Comparison of ENCODE assay signal across 11 cellular contexts in genomic region chr7:141012696-141013344, GRCh38. TPM values are rescaled to one million over a fixed set of nuclear protein-coding genes. Genes with fewer than 3 reads are reported as not detected.
A peak's percentile ranks its signal among the peaks of the same experiment; 100 is the strongest.
DNase-seq lines count a peak whose midpoint lies in the region; ATAC-seq and TF ChIP-seq lines count a peak whose summit lies in the region.
"Had no signal": no experiment of that assay in that cellular context is flagged by ENCODE, and none has a peak within 500 bp of the region (broad histone marks: within the 10 kb centered on the region; RNA-seq: fewer than 3 reads in every experiment).

No MANE protein-coding gene starts in this region.

- H3K9me3 ChIP-seq in MM.1S (replicated peaks; ENCODE audit: insufficient read depth, low read length) (no peaks in the 10 kb centered on the region), mammary epithelial cell (replicated peaks; ENCODE audit: insufficient read depth, low read length) (peaks cover 4% of the 10 kb centered on the region), osteoblast (ENCODE audit: low read depth, low read length) (no peaks in the 10 kb centered on the region), adrenal gland (replicated peaks in 1 of 3) (no peaks in the 10 kb centered on the region)
- H3K9me3 ChIP-seq: suprapubic skin had no signal

- peak overlapping the region; percentile 80 for H3K4me2 ChIP-seq in MM.1S (ENCODE audit: low read depth, low read length)
- H3K4me2 ChIP-seq in mammary epithelial cell (ENCODE audit: insufficient read depth, low read depth, low read length): peak overlapping the region; percentile 94
- peak overlapping the region; percentile 96 for H3K4me2 ChIP-seq in osteoblast (ENCODE audit: insufficient read depth, low read length)

- H3K9ac ChIP-seq in MM.1S (ENCODE audit: low read length) (peak overlapping the region; percentile 88; the same call in 1 of the 2 replicates), mammary epithelial cell (ENCODE audit: insufficient read depth, low read length) (no peak overlapping the region)

- H3K4me1 ChIP-seq in MM.1S (ENCODE audit: low read length): peaks cover 13% of the 10 kb centered on the region
- H3K4me1 ChIP-seq in mammary epithelial cell (ENCODE audit: insufficient read depth, low read length): peaks cover 10% of the 10 kb centered on the region
- peaks cover 21% of the 10 kb centered on the region for H3K4me1 ChIP-seq in osteoblast (ENCODE audit: insufficient read depth, low read length)
- peaks cover 8 to 12% of the 10 kb centered on the region in 2 donors for H3K4me1 ChIP-seq in adrenal gland (replicated peaks in 1 of 2)

- H3K4me3 ChIP-seq in MM.1S (ENCODE audit: low read length) (peak overlapping the region; percentile 88; the same call in 1 of the 2 replicates), mammary epithelial cell (replicated peaks in 1 of 3; ENCODE audit: insufficient read depth in 1 of 3, low read depth in 2 of 3, low read length in 3 of 3) (no peak overlapping the region), osteoblast (ENCODE audit: insufficient read depth, low read length) (no peak overlapping the region), adrenal gland (no peak overlapping the region)
- H3K4me3 ChIP-seq: suprapubic skin had no signal

- in situ Hi-C loops in mammary epithelial cell (cut with MboI; ENCODE audit: low sequenced_read_pairs in 2 of 2): loop anchor here (5.0 to 25.0 kb wide), 3 partner anchors 201 to 476 kb away; partner anchors contain the start of gene ADCK2 (in 1 of the 2)

- no peaks in the 10 kb centered on the region for H3K9me2 ChIP-seq in MM.1S (replicated peaks; ENCODE audit: insufficient read depth, low read length)

- TF ChIP-seq CTCF in MM.1S (IDR thresholded peaks at IDR 0.05; ENCODE audit: low read length) (no peak), mammary epithelial cell (conservative IDR thresholded peaks at IDR 0.05 in 1 of 2, IDR thresholded peaks at IDR 0.05 in 1 of 2; ENCODE audit: extremely low read depth in 1 of 2, insufficient read depth in 1 of 2, low read depth in 1 of 2, low read length in 2 of 2) (no peak), osteoblast (IDR thresholded peaks at IDR 0.05; ENCODE audit: extremely low read depth, low read depth, low read length) (no peak), adrenal gland (IDR thresholded peaks at IDR 0.05) (no peak)

- H3K27ac ChIP-seq in MM.1S (ENCODE audit: low read length): peak overlapping the region; percentile 72; the same call in 1 of the 2 replicates
- peak overlapping the region; percentile 4 for H3K27ac ChIP-seq in mammary epithelial cell (ENCODE audit: insufficient read depth, low read depth, low read length)
- peak overlapping the region; percentile 91 for H3K27ac ChIP-seq in osteoblast (ENCODE audit: low read depth, low read length)
- no peak overlapping the region for H3K27ac ChIP-seq in adrenal gland
- H3K27ac ChIP-seq: suprapubic skin had no signal

- WGBS in mammary epithelial cell (ENCODE audit: low coverage, missing lambda C conversion rate): 63% methylated on average over 2 of the region's 2 CpGs
- 75 to 82% (median 78%) methylated on average over 2 of the region's 2 CpGs for WGBS in adrenal gland, 4 donors

- dilution Hi-C loops in mammary epithelial cell (cut with HindIII; ENCODE audit: low sequenced_read_pairs): no loop called here

- ATAC-seq in HG02642 (IDR thresholded peaks at IDR 0.05; ENCODE audit: poor library complexity, unreplicated experiment) (no peak), GM21423 (IDR thresholded peaks at IDR 0.05; ENCODE audit: unreplicated experiment) (no peak)

- TF ChIP-seq POLR2A in adrenal gland (IDR thresholded peaks at IDR 0.05): no peak

- H3F3A ChIP-seq in MM.1S (ENCODE audit: insufficient read depth, low read length): peaks cover 22% of the 10 kb centered on the region

- H3K27me3 ChIP-seq in MM.1S (replicated peaks; ENCODE audit: insufficient read depth, low read length) (no peaks in the 10 kb centered on the region), mammary epithelial cell (ENCODE audit: insufficient read depth, low read length) (no peaks in the 10 kb centered on the region), osteoblast (ENCODE audit: insufficient read depth, low read length) (no peaks in the 10 kb centered on the region), adrenal gland (no peaks in the 10 kb centered on the region)
- H3K27me3 ChIP-seq: suprapubic skin had no signal

- H3K36me3 ChIP-seq in MM.1S (replicated peaks; ENCODE audit: insufficient read depth, low read length) (peaks cover 9% of the 10 kb centered on the region; the same call in 1 of the 2 replicates), mammary epithelial cell (ENCODE audit: insufficient read depth, low read length) (peaks cover 7% of the 10 kb centered on the region), osteoblast (ENCODE audit: insufficient read depth, low read length) (peaks cover 6% of the 10 kb centered on the region), adrenal gland (replicated peaks in 1 of 2) (peaks cover 0 to 15% of the 10 kb centered on the region in 2 donors)

- no peak overlapping the region for H2AFZ ChIP-seq in MM.1S (ENCODE audit: low read length)
- no peak overlapping the region for H2AFZ ChIP-seq in mammary epithelial cell (ENCODE audit: low read depth, low read length)
- no peak overlapping the region for H2AFZ ChIP-seq in osteoblast (ENCODE audit: low read length)

- peaks cover 31% of the 10 kb centered on the region for H3K79me2 ChIP-seq in MM.1S (ENCODE audit: low read length)
- peaks cover 35% of the 10 kb centered on the region for H3K79me2 ChIP-seq in mammary epithelial cell (ENCODE audit: insufficient read depth, low read length)
- peaks cover 21% of the 10 kb centered on the region for H3K79me2 ChIP-seq in osteoblast (ENCODE audit: insufficient read depth, low read length)

- BruUV-seq in mammary epithelial cell (replicated peaks; lab: Mats Ljungman, UMichigan): no TSS peak

- DNase-seq in EL (peak; percentile 29), MM.1S (no peak), mammary epithelial cell (peak; percentile 27), osteoblast (ENCODE audit: insufficient read length, low spot score, missing footprints) (no peak), anterior cingulate cortex (lab: John Stamatoyannopoulos, UW) (no peak), adrenal gland (no peak)
- DNase-seq: GOT3, kidney had no signal

- intact Hi-C loops in mammary epithelial cell (cut with micrococcal nuclease): loop anchor here (1.0 to 10.0 kb wide), 6 partner anchors 91 to 722 kb away; partner anchors contain the start of genes BRAF and SSBP1
- intact Hi-C loops in adrenal gland (cut with DNase I): loop anchor here (5.0 kb wide), 1 partner anchor 201 kb away; no protein-coding TSS in a partner anchor

- H4K20me1 ChIP-seq in MM.1S (ENCODE audit: insufficient read depth, low read length): no peaks in the 10 kb centered on the region
- no peaks in the 10 kb centered on the region for H4K20me1 ChIP-seq in mammary epithelial cell (ENCODE audit: insufficient read depth, low read length)
- peaks cover 8% of the 10 kb centered on the region for H4K20me1 ChIP-seq in osteoblast (ENCODE audit: insufficient read depth, low read length)

- CTCF ChIA-PET in mammary epithelial cell (lab: Charles Lee; ENCODE audit: low non-redundant PET): interaction anchor here (0.5 to 1.1 kb wide), 3 partner anchors 203 to 523 kb away, joined by 3 to 5 read pairs (median 5); no protein-coding TSS in a partner anchor

RNA-seq across cellular contexts. Expression of gene MRPS33, which starts 1.9 kb away (rescaled TPM):
- total RNA-seq in mammary epithelial cell (10 to 100 TPM; 17.8 to 67.7 TPM), osteoblast (23.2 and 29.5 TPM in 2 replicates), adrenal gland (10 to 100 TPM; 19.7 to 84.2 (median 52.2) TPM)
- polyA plus RNA-seq in mammary epithelial cell (44.3 TPM), adrenal gland (100 to 1,000 TPM in 1 of 3 donors, 10 to 100 TPM in 2; 44.7 to 156 (median 60.0) TPM)
- polyA minus RNA-seq in mammary epithelial cell: 52.7 TPM

Comparison
In these comparisons a context has a peak if more than half of its experiments do, and no peak if none do; other contexts are left out.
1. DNase-seq: peak in EL (single experiment) and mammary epithelial cell (single experiment); none in MM.1S (single experiment), osteoblast (single experiment), anterior cingulate cortex (0 of 58) and adrenal gland (0 of 7).
2. H3K27ac ChIP-seq: peak in MM.1S (single experiment), mammary epithelial cell (single experiment) and osteoblast (single experiment); none in adrenal gland (0 of 5).
3. Peak in every context shown above with its lines, with median percentiles within 50 percentile points of each other: H3K4me2 ChIP-seq.